8 cellular contexts compared by ENCODE assay signal in genomic region chr10:31836569-31837406, GRCh38.
DNase-seq lines count a peak whose midpoint lies in the region; ATAC-seq and TF ChIP-seq lines count a peak whose summit lies in the region.

No MANE protein-coding gene starts in this region.

- DNase-seq in AG04449 (ENCODE audit: low read depth, low spot score) (no peak), MV-4-11 (lab: John Stamatoyannopoulos, UW) (peak; percentile 55), cerebellar cortex (ENCODE audit: low spot score) (peak; percentile 59), mesothelial cell of epicardium (ENCODE audit: low spot score in 2 of 2, unreplicated experiment in 2 of 2) (no peak), NCI-H187 treated with DMSO at 0.1 percent for 48 hours (lab: John Stamatoyannopoulos, UW) (no peak), NCI-H128 (lab: John Stamatoyannopoulos, UW; ENCODE audit: unreplicated experiment) (no peak)

- H3K36me3 Mint-ChIP-seq in mesothelial cell of epicardium = peaks cover 2% of the 10 kb centered on the region

- TF ChIP-seq CTCF in AG04449 (IDR thresholded peaks at IDR 0.05; ENCODE audit: insufficient read depth, low read length, missing control alignments) (peak; percentile 66), GM12874 (IDR thresholded peaks at IDR 0.05; ENCODE audit: insufficient read depth, low read depth, low read length) (peak; percentile 75), mesothelial cell of epicardium (IDR thresholded peaks at IDR 0.05; ENCODE audit: unreplicated experiment) (peak; percentile 54)

- CTCF ChIA-PET in AG04449 (lab: Yijun Ruan, JAX) = interaction anchor here (0.7 to 4.5 kb wide), 9 partner anchors 10 to 169 kb away, joined by 3 to 20 read pairs (median 4); no protein-coding TSS in a partner anchor

- H3K4me3 Mint-ChIP-seq in mesothelial cell of epicardium = no peak overlapping the region

- H3K27me3 Mint-ChIP-seq in mesothelial cell of epicardium (ENCODE audit: low read depth) = no peaks in the 10 kb centered on the region

- ATAC-seq in HG03039 (IDR thresholded peaks at IDR 0.05; ENCODE audit: unreplicated experiment) = no peak

- no peaks in the 10 kb centered on the region for H3K9me3 Mint-ChIP-seq in mesothelial cell of epicardium

- H3K27ac Mint-ChIP-seq in mesothelial cell of epicardium = no peak overlapping the region

- H3K4me1 Mint-ChIP-seq in mesothelial cell of epicardium = peaks cover 10% of the 10 kb centered on the region

- H3K4me3 ChIP-seq in AG04449 (ENCODE audit: low read depth, low read length) = no peak overlapping the region

- POLR2A ChIA-PET in AG04449 (lab: Yijun Ruan, JAX) = no interaction called here

Comparison
In these comparisons a context has a peak if more than half of its experiments do, and no peak if none do; other contexts are left out.
1. DNase-seq: peak in MV-4-11 (single experiment) and cerebellar cortex (single experiment); none in AG04449 (single experiment), mesothelial cell of epicardium (0 of 2), NCI-H187 treated with DMSO at 0.1 percent for 48 hours (single experiment) and NCI-H128 (single experiment).
2. Peak in every context shown above with its lines, with median percentiles within 50 percentile points of each other: CTCF ChIP-seq.